Comparison of ENCODE assay signal across 1 cellular context in the genomic region with DNA sequence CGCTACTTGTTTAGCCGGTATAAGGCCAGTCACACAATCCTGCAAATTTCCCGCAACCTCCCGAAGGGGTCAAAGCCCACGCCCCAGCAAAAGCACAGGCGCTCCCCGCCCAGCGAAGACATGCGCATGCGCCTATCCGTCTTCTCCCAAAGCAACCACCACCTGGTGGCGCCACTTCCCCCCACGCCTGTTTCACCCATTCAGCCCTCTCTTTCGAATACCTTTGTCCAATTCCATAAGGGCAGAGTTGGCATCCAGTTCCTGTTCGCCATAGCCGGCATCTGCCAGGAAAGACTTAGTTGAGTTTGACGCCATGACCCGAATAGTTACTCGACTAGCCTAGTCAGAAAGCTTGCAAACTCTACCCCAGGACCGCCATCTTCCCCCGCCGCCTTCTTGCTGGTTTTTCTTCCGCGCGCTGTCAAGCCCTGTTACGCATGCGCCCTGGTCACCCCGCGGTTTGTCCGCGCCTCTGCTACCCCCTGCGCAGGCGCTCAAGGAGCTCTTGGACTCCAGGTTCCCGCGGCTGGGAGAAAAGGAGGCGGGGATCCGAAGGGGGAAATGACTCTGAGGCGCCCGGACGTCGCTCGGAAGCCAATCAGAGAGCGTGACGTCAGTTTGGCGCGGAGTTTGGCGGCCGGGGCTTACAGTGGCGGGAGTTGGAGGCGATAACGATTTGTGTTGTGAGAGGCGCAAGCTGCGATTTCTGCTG.
A peak's percentile ranks its signal among the peaks of the same experiment; 100 is the strongest.
TF ChIP-seq lines count a peak whose summit lies in the region.

A gene with protein sequence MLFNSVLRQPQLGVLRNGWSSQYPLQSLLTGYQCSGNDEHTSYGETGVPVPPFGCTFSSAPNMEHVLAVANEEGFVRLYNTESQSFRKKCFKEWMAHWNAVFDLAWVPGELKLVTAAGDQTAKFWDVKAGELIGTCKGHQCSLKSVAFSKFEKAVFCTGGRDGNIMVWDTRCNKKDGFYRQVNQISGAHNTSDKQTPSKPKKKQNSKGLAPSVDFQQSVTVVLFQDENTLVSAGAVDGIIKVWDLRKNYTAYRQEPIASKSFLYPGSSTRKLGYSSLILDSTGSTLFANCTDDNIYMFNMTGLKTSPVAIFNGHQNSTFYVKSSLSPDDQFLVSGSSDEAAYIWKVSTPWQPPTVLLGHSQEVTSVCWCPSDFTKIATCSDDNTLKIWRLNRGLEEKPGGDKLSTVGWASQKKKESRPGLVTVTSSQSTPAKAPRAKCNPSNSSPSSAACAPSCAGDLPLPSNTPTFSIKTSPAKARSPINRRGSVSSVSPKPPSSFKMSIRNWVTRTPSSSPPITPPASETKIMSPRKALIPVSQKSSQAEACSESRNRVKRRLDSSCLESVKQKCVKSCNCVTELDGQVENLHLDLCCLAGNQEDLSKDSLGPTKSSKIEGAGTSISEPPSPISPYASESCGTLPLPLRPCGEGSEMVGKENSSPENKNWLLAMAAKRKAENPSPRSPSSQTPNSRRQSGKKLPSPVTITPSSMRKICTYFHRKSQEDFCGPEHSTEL (plus strand): TSS at position 626 of the 712 bp plus-strand sequence. CDS start 143 bp downstream, outside the sequence.
A gene with protein sequence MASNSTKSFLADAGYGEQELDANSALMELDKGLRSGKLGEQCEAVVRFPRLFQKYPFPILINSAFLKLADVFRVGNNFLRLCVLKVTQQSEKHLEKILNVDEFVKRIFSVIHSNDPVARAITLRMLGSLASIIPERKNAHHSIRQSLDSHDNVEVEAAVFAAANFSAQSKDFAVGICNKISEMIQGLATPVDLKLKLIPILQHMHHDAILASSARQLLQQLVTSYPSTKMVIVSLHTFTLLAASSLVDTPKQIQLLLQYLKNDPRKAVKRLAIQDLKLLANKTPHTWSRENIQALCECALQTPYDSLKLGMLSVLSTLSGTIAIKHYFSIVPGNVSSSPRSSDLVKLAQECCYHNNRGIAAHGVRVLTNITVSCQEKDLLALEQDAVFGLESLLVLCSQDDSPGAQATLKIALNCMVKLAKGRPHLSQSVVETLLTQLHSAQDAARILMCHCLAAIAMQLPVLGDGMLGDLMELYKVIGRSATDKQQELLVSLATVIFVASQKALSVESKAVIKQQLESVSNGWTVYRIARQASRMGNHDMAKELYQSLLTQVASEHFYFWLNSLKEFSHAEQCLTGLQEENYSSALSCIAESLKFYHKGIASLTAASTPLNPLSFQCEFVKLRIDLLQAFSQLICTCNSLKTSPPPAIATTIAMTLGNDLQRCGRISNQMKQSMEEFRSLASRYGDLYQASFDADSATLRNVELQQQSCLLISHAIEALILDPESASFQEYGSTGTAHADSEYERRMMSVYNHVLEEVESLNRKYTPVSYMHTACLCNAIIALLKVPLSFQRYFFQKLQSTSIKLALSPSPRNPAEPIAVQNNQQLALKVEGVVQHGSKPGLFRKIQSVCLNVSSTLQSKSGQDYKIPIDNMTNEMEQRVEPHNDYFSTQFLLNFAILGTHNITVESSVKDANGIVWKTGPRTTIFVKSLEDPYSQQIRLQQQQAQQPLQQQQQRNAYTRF (minus strand): TSS at position 435 of the 712 bp plus-strand sequence. CDS start 120 bp downstream, at position 315.

TF ChIP-seq in HepG2, 621 proteins besides CTCF, POLR2A, EP300 and RAD21 (continued from another document and continues in another):
- TF ChIP-seq, protein P1, sequence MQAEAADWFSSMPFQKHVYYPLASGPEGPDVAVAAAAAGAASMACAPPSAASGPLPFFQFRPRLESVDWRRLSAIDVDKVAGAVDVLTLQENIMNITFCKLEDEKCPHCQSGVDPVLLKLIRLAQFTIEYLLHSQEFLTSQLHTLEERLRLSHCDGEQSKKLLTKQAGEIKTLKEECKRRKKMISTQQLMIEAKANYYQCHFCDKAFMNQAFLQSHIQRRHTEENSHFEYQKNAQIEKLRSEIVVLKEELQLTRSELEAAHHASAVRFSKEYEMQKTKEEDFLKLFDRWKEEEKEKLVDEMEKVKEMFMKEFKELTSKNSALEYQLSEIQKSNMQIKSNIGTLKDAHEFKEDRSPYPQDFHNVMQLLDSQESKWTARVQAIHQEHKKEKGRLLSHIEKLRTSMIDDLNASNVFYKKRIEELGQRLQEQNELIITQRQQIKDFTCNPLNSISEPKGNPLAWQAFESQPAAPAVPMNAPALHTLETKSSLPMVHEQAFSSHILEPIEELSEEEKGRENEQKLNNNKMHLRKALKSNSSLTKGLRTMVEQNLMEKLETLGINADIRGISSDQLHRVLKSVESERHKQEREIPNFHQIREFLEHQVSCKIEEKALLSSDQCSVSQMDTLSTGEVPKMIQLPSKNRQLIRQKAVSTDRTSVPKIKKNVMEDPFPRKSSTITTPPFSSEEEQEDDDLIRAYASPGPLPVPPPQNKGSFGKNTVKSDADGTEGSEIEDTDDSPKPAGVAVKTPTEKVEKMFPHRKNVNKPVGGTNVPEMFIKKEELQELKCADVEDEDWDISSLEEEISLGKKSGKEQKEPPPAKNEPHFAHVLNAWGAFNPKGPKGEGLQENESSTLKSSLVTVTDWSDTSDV (CRISPR knock-in tag; IDR thresholded peaks at IDR 0.05) = no peak
- no peak for TF ChIP-seq ASH2L (IDR thresholded peaks at IDR 0.05; ENCODE audit: insufficient read length, low read depth, low read length)
- TF ChIP-seq, protein P2, sequence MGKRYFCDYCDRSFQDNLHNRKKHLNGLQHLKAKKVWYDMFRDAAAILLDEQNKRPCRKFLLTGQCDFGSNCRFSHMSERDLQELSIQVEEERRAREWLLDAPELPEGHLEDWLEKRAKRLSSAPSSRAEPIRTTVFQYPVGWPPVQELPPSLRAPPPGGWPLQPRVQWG (CRISPR knock-in tag; IDR thresholded peaks at IDR 0.05; ENCODE audit: borderline replicate concordance, low read depth) = no peak
- TF ChIP-seq ELF1 (CRISPR knock-in tag; IDR thresholded peaks at IDR 0.05) = peak; percentile 74
- peak; percentile 95 for TF ChIP-seq CREM (IDR thresholded peaks at IDR 0.05)
- peak; percentile 41; the same call in 1 of the 2 replicates for TF ChIP-seq CREM (CRISPR knock-in tag; IDR thresholded peaks at IDR 0.05)
- TF ChIP-seq ZNF563 (CRISPR knock-in tag; IDR thresholded peaks at IDR 0.05) = peak; percentile 55; the same call in 1 of the 2 replicates
- TF ChIP-seq ZFY (CRISPR knock-in tag; IDR thresholded peaks at IDR 0.05) = peak; percentile 35; the same call in 1 of the 2 replicates
- TF ChIP-seq ZNF256 (CRISPR knock-in tag; conservative IDR thresholded peaks at IDR 0.05) = no peak; the same call in 1 of the 2 replicates
- TF ChIP-seq, protein P3, sequence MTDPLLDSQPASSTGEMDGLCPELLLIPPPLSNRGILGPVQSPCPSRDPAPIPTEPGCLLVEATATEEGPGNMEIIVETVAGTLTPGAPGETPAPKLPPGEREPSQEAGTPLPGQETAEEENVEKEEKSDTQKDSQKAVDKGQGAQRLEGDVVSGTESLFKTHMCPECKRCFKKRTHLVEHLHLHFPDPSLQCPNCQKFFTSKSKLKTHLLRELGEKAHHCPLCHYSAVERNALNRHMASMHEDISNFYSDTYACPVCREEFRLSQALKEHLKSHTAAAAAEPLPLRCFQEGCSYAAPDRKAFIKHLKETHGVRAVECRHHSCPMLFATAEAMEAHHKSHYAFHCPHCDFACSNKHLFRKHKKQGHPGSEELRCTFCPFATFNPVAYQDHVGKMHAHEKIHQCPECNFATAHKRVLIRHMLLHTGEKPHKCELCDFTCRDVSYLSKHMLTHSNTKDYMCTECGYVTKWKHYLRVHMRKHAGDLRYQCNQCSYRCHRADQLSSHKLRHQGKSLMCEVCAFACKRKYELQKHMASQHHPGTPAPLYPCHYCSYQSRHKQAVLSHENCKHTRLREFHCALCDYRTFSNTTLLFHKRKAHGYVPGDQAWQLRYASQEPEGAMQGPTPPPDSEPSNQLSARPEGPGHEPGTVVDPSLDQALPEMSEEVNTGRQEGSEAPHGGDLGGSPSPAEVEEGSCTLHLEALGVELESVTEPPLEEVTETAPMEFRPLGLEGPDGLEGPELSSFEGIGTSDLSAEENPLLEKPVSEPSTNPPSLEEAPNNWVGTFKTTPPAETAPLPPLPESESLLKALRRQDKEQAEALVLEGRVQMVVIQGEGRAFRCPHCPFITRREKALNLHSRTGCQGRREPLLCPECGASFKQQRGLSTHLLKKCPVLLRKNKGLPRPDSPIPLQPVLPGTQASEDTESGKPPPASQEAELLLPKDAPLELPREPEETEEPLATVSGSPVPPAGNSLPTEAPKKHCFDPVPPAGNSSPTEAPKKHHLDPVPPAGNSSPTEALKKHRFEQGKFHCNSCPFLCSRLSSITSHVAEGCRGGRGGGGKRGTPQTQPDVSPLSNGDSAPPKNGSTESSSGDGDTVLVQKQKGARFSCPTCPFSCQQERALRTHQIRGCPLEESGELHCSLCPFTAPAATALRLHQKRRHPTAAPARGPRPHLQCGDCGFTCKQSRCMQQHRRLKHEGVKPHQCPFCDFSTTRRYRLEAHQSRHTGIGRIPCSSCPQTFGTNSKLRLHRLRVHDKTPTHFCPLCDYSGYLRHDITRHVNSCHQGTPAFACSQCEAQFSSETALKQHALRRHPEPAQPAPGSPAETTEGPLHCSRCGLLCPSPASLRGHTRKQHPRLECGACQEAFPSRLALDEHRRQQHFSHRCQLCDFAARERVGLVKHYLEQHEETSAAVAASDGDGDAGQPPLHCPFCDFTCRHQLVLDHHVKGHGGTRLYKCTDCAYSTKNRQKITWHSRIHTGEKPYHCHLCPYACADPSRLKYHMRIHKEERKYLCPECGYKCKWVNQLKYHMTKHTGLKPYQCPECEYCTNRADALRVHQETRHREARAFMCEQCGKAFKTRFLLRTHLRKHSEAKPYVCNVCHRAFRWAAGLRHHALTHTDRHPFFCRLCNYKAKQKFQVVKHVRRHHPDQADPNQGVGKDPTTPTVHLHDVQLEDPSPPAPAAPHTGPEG (CRISPR knock-in tag; IDR thresholded peaks at IDR 0.05) = peak; percentile 44; the same call in 1 of the 2 replicates
- no peak for TF ChIP-seq ZNF75D (CRISPR knock-in tag; IDR thresholded peaks at IDR 0.05; ENCODE audit: borderline replicate concordance)
- no peak for TF ChIP-seq TAF15 (IDR thresholded peaks at IDR 0.05; ENCODE audit: low read depth, low read length, poor library complexity, severe bottlenecking)
- TF ChIP-seq, protein P4, sequence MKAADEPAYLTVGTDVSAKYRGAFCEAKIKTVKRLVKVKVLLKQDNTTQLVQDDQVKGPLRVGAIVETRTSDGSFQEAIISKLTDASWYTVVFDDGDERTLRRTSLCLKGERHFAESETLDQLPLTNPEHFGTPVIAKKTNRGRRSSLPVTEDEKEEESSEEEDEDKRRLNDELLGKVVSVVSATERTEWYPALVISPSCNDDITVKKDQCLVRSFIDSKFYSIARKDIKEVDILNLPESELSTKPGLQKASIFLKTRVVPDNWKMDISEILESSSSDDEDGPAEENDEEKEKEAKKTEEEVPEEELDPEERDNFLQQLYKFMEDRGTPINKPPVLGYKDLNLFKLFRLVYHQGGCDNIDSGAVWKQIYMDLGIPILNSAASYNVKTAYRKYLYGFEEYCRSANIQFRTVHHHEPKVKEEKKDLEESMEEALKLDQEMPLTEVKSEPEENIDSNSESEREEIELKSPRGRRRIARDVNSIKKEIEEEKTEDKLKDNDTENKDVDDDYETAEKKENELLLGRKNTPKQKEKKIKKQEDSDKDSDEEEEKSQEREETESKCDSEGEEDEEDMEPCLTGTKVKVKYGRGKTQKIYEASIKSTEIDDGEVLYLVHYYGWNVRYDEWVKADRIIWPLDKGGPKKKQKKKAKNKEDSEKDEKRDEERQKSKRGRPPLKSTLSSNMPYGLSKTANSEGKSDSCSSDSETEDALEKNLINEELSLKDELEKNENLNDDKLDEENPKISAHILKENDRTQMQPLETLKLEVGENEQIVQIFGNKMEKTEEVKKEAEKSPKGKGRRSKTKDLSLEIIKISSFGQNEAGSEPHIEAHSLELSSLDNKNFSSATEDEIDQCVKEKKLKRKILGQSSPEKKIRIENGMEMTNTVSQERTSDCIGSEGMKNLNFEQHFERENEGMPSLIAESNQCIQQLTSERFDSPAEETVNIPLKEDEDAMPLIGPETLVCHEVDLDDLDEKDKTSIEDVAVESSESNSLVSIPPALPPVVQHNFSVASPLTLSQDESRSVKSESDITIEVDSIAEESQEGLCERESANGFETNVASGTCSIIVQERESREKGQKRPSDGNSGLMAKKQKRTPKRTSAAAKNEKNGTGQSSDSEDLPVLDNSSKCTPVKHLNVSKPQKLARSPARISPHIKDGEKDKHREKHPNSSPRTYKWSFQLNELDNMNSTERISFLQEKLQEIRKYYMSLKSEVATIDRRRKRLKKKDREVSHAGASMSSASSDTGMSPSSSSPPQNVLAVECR (CRISPR knock-in tag; IDR thresholded peaks at IDR 0.05; ENCODE audit: borderline replicate concordance) = peak; percentile 98
- TF ChIP-seq, protein P5, sequence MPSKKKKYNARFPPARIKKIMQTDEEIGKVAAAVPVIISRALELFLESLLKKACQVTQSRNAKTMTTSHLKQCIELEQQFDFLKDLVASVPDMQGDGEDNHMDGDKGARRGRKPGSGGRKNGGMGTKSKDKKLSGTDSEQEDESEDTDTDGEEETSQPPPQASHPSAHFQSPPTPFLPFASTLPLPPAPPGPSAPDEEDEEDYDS (CRISPR knock-in tag; IDR thresholded peaks at IDR 0.05) = peak; percentile 46; the same call in 1 of the 2 replicates
- peak; percentile 87 for TF ChIP-seq GABPB1 (CRISPR knock-in tag; IDR thresholded peaks at IDR 0.05)
- peak; percentile 99 for TF ChIP-seq SIN3A (IDR thresholded peaks at IDR 0.05; ENCODE audit: borderline replicate concordance, low read depth, low read length)
- TF ChIP-seq SAP130 (CRISPR knock-in tag; IDR thresholded peaks at IDR 0.05; ENCODE audit: low read depth) = peak; percentile 98
- no peak for TF ChIP-seq NR1H2 (CRISPR knock-in tag; IDR thresholded peaks at IDR 0.05; ENCODE audit: borderline replicate concordance, low read depth)
- TF ChIP-seq CENPT (CRISPR knock-in tag; IDR thresholded peaks at IDR 0.05; ENCODE audit: low read depth) = no peak
- no peak for TF ChIP-seq MAFF (IDR thresholded peaks at IDR 0.05; ENCODE audit: low read depth, low read length)
- no peak; the same call in 1 of the 2 replicates for TF ChIP-seq ZNF678 (CRISPR knock-in tag; IDR thresholded peaks at IDR 0.05)
- peak; percentile 22; the same call in 1 of the 2 replicates for TF ChIP-seq NCOR1 (IDR thresholded peaks at IDR 0.05; ENCODE audit: borderline replicate concordance, low read length)
- no peak for TF ChIP-seq REXO4 (CRISPR knock-in tag; IDR thresholded peaks at IDR 0.05; ENCODE audit: borderline replicate concordance)
- TF ChIP-seq SRSF1 (optimal IDR thresholded peaks at IDR 0.05; ENCODE audit: low read depth, low read length) = no peak
- TF ChIP-seq HOXA9 (CRISPR knock-in tag; IDR thresholded peaks at IDR 0.05; ENCODE audit: borderline replicate concordance) = no peak
- TF ChIP-seq DNMT3B (CRISPR knock-in tag; conservative IDR thresholded peaks at IDR 0.05) = no peak
- TF ChIP-seq, protein P6, sequence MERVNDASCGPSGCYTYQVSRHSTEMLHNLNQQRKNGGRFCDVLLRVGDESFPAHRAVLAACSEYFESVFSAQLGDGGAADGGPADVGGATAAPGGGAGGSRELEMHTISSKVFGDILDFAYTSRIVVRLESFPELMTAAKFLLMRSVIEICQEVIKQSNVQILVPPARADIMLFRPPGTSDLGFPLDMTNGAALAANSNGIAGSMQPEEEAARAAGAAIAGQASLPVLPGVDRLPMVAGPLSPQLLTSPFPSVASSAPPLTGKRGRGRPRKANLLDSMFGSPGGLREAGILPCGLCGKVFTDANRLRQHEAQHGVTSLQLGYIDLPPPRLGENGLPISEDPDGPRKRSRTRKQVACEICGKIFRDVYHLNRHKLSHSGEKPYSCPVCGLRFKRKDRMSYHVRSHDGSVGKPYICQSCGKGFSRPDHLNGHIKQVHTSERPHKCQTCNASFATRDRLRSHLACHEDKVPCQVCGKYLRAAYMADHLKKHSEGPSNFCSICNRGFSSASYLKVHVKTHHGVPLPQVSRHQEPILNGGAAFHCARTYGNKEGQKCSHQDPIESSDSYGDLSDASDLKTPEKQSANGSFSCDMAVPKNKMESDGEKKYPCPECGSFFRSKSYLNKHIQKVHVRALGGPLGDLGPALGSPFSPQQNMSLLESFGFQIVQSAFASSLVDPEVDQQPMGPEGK (CRISPR knock-in tag; IDR thresholded peaks at IDR 0.05) = peak; percentile 81
- TF ChIP-seq KDM2A (CRISPR knock-in tag; IDR thresholded peaks at IDR 0.05; ENCODE audit: borderline replicate concordance, low read depth) = peak; percentile 32
- TF ChIP-seq CC2D1A (CRISPR knock-in tag; IDR thresholded peaks at IDR 0.05) = 0 out of 2 replicates have a peak, but pooled peaks have one; percentile 39
- TF ChIP-seq SNRNP70 (IDR thresholded peaks at IDR 0.05; ENCODE audit: low read depth, low read length) = no peak
- TF ChIP-seq SSRP1 (CRISPR knock-in tag; IDR thresholded peaks at IDR 0.05) = no peak
